2 cellular contexts compared by ENCODE assay signal in the genomic region with DNA sequence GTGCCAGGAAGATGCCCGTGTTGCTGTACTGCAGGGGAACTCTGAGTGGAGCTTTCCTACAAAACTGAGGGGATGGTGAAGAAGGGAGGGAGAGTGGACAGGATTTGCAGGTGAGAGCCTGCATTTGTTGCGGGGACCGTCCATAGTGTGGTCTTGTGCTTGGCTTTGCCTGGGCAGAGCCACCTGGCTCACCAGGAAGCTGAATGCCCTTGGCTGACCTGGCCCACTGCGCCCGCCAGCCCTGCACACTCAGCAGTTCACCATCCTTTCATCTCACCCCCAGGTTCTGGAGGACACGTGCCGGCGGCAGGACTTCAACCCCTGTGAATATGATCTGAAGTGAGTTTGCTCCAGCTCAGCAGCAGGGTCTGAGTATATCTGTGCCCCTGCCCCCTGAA.
TF ChIP-seq lines count a peak whose summit lies in the region.

No MANE protein-coding gene starts in this region.

TF ChIP-seq in SK-N-SH, 30 proteins besides CTCF, POLR2A, EP300 and RAD21 (continued from another document):
- TF ChIP-seq USF2 (IDR thresholded peaks at IDR 0.05; ENCODE audit: borderline replicate concordance, low read depth, low read length) (no peak), RFX5 (IDR thresholded peaks at IDR 0.05; ENCODE audit: low read length) (no peak), MEF2A (IDR thresholded peaks at IDR 0.05; ENCODE audit: borderline replicate concordance, low read depth) (no peak)
- TF ChIP-seq, protein P1, sequence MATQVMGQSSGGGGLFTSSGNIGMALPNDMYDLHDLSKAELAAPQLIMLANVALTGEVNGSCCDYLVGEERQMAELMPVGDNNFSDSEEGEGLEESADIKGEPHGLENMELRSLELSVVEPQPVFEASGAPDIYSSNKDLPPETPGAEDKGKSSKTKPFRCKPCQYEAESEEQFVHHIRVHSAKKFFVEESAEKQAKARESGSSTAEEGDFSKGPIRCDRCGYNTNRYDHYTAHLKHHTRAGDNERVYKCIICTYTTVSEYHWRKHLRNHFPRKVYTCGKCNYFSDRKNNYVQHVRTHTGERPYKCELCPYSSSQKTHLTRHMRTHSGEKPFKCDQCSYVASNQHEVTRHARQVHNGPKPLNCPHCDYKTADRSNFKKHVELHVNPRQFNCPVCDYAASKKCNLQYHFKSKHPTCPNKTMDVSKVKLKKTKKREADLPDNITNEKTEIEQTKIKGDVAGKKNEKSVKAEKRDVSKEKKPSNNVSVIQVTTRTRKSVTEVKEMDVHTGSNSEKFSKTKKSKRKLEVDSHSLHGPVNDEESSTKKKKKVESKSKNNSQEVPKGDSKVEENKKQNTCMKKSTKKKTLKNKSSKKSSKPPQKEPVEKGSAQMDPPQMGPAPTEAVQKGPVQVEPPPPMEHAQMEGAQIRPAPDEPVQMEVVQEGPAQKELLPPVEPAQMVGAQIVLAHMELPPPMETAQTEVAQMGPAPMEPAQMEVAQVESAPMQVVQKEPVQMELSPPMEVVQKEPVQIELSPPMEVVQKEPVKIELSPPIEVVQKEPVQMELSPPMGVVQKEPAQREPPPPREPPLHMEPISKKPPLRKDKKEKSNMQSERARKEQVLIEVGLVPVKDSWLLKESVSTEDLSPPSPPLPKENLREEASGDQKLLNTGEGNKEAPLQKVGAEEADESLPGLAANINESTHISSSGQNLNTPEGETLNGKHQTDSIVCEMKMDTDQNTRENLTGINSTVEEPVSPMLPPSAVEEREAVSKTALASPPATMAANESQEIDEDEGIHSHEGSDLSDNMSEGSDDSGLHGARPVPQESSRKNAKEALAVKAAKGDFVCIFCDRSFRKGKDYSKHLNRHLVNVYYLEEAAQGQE (IDR thresholded peaks at IDR 0.05; ENCODE audit: low read depth, low read length) = no peak
- TF ChIP-seq, protein P2, sequence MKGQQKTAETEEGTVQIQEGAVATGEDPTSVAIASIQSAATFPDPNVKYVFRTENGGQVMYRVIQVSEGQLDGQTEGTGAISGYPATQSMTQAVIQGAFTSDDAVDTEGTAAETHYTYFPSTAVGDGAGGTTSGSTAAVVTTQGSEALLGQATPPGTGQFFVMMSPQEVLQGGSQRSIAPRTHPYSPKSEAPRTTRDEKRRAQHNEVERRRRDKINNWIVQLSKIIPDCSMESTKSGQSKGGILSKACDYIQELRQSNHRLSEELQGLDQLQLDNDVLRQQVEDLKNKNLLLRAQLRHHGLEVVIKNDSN (IDR thresholded peaks at IDR 0.05; ENCODE audit: borderline replicate concordance, low read depth) = no peak

TF ChIP-seq in SK-N-SH treated with all-trans-retinoic acid at 6 μM for 48 hours, 23 proteins besides CTCF, POLR2A, EP300 and RAD21 (continued from another document):
- TF ChIP-seq, protein P3, sequence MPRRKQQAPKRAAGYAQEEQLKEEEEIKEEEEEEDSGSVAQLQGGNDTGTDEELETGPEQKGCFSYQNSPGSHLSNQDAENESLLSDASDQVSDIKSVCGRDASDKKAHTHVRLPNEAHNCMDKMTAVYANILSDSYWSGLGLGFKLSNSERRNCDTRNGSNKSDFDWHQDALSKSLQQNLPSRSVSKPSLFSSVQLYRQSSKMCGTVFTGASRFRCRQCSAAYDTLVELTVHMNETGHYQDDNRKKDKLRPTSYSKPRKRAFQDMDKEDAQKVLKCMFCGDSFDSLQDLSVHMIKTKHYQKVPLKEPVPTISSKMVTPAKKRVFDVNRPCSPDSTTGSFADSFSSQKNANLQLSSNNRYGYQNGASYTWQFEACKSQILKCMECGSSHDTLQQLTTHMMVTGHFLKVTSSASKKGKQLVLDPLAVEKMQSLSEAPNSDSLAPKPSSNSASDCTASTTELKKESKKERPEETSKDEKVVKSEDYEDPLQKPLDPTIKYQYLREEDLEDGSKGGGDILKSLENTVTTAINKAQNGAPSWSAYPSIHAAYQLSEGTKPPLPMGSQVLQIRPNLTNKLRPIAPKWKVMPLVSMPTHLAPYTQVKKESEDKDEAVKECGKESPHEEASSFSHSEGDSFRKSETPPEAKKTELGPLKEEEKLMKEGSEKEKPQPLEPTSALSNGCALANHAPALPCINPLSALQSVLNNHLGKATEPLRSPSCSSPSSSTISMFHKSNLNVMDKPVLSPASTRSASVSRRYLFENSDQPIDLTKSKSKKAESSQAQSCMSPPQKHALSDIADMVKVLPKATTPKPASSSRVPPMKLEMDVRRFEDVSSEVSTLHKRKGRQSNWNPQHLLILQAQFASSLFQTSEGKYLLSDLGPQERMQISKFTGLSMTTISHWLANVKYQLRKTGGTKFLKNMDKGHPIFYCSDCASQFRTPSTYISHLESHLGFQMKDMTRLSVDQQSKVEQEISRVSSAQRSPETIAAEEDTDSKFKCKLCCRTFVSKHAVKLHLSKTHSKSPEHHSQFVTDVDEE (CRISPR knock-in tag; IDR thresholded peaks at IDR 0.05) = no peak
- TF ChIP-seq OSR1 (CRISPR knock-in tag; IDR thresholded peaks at IDR 0.05) (no peak), TCF4 (CRISPR knock-in tag; IDR thresholded peaks at IDR 0.05; ENCODE audit: borderline replicate concordance) (no peak), CSDC2 (CRISPR knock-in tag; IDR thresholded peaks at IDR 0.05) (no peak), BACH2 (CRISPR knock-in tag; IDR thresholded peaks at IDR 0.05; ENCODE audit: borderline replicate concordance) (no peak), ZNF70 (CRISPR knock-in tag; IDR thresholded peaks at IDR 0.05) (no peak)
TF ChIP-seq in SK-N-SH treated with all-trans-retinoic acid at 6 μM for 48 hours: peak in this region for 0.
